1 cellular context compared by ENCODE assay signal in genomic region chr18:24397694-24398365, GRCh38.
TF ChIP-seq lines count a peak whose summit lies in the region.

TSS of gene OSBPL1A (minus strand) at chr18:24397824. CDS start at chr18:24377533, 20,291 bp downstream.

TF ChIP-seq in SK-N-SH, 30 proteins besides CTCF, POLR2A, EP300 and RAD21 (continued from another document):
- TF ChIP-seq USF2 (IDR thresholded peaks at IDR 0.05; ENCODE audit: borderline replicate concordance, low read depth, low read length) (peak; percentile 65; the same call in 1 of the 2 replicates), REST (IDR thresholded peaks at IDR 0.05; ENCODE audit: low read depth, low read length) (no peak; the same call in 1 of the 2 replicates), GABPA (IDR thresholded peaks at IDR 0.05; ENCODE audit: low read depth) (no peak), POLR2AphosphoS5 (IDR thresholded peaks at IDR 0.05; ENCODE audit: low read depth, low read length) (peak; percentile 59), EZH2phosphoT487 (IDR thresholded peaks at IDR 0.05; ENCODE audit: borderline replicate concordance, low read depth) (no peak), NRF1 (IDR thresholded peaks at IDR 0.05; ENCODE audit: low read depth, low read length) (peak; percentile 47; the same call in 1 of the 2 replicates), MEF2A (IDR thresholded peaks at IDR 0.05; ENCODE audit: borderline replicate concordance, low read depth) (no peak), ELF1 (IDR thresholded peaks at IDR 0.05) (no peak), NFIC (IDR thresholded peaks at IDR 0.05; ENCODE audit: borderline replicate concordance) (peak; percentile 55), MAX (IDR thresholded peaks at IDR 0.05; ENCODE audit: low read depth) (peak; percentile 19; the same call in 1 of the 2 replicates), ZBTB33 (IDR thresholded peaks at IDR 0.05; ENCODE audit: borderline replicate concordance, low read depth) (no peak), SIN3A (IDR thresholded peaks at IDR 0.05; ENCODE audit: borderline replicate concordance, low read depth, low read length) (no peak), CHD2 (IDR thresholded peaks at IDR 0.05; ENCODE audit: low read length, partially characterized antibody) (no peak), PBX3 (IDR thresholded peaks at IDR 0.05) (no peak; the same call in 1 of the 2 replicates), TEAD4 (IDR thresholded peaks at IDR 0.05; ENCODE audit: borderline replicate concordance, insufficient read depth) (no peak), YY1 (IDR thresholded peaks at IDR 0.05; ENCODE audit: low read depth) (0 out of 2 replicates have a peak, but pooled peaks have one; percentile 9)
